ENCODE assay signal across 15 cellular contexts in the genomic region with DNA sequence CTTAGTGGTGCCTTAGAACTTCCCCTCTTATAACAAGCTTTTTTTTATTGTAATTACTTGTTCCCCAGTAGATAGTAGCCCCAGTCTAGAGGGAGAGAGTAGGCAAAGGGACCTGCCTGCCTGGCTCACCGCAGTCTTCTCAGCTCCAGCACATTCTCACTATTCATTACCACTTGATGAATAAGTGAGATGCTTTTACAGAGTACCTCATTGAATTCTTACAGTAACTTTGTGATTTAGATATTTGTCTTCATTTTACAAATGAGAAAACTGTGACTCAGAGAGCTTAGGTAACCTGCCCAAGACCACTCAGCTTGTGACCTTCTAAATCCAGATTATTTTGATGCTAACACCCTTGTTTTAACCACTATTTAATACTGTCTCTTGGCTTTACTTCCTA.
DNase-seq lines count a peak whose midpoint lies in the region; ATAC-seq, FAIRE-seq and TF ChIP-seq lines count a peak whose summit lies in the region.
"Had no signal": no experiment of that assay in that cellular context is flagged by ENCODE, and none has a peak within 500 bp of the region (broad histone marks: within the 10 kb centered on the region; RNA-seq: fewer than 3 reads in every experiment).

No MANE protein-coding gene starts in this region.

- peak overlapping the region in 1 of 7 donors; percentile 5 for H3K4me3 Mint-ChIP-seq in CD8-positive, alpha-beta memory T cell
- H3K4me3 Mint-ChIP-seq in astrocyte (ENCODE audit: unreplicated experiment) = no peak overlapping the region
- H3K4me3 Mint-ChIP-seq in activated CD4-positive, alpha-beta T cell treated with anti-CD3 and anti-CD28 coated beads, Interleukin-2, amount 10 ng/mL, durations not matched to agents 7 days and 5 days = no peak overlapping the region
- H3K4me3 Mint-ChIP-seq: CD14-positive monocyte; CD8-positive, alpha-beta T cell had no signal

- peaks cover 4% of the 10 kb centered on the region for H3K4me1 ChIP-seq in CD8-positive, alpha-beta memory T cell (ENCODE audit: insufficient read depth, low read length)
- H3K4me1 ChIP-seq in astrocyte (ENCODE audit: insufficient read depth, low read length) (peaks cover 7% of the 10 kb centered on the region), neutrophil (ENCODE audit: control insufficient read depth in 1 of 2, insufficient read depth in 1 of 2, low read depth in 1 of 2, low read length in 1 of 2) (peaks cover 28 to 30% of the 10 kb centered on the region in 2 experiments)

- no peak overlapping the region for H2AFZ ChIP-seq in astrocyte (ENCODE audit: low read depth, low read length)

- CTCF ChIA-PET in CD8-positive, alpha-beta memory T cell (lab: Charles Lee) = interaction anchor here (0.8 to 8.8 kb wide), 17 partner anchors 9 to 229 kb away, joined by 3 to 113 read pairs (median 5); a partner anchor contains a TSS
- CTCF ChIA-PET in activated CD4-positive, alpha-beta T cell treated with anti-CD3 and anti-CD28 coated beads, Interleukin-2, amount 10 ng/mL, durations not matched to agents 7 days and 5 days (lab: Charles Lee) = interaction anchor here (0.7 to 5.5 kb wide), 12 partner anchors 9 to 139 kb away, joined by 3 to 45 read pairs (median 4); no protein-coding TSS in a partner anchor

- no peak for ATAC-seq in HG03439 (IDR thresholded peaks at IDR 0.05; ENCODE audit: unreplicated experiment)
- ATAC-seq: A549; CD8-positive, alpha-beta T cell; HCT116; HepG2 had no signal

- TF ChIP-seq CTCF in astrocyte (IDR thresholded peaks at IDR 0.05; ENCODE audit: insufficient read depth, low read depth, low read length) = no peak
- TF ChIP-seq CTCF in neutrophil (IDR thresholded peaks at IDR 0.05) = no peak

- no peaks in the 10 kb centered on the region for H3K9me3 ChIP-seq in CD8-positive, alpha-beta memory T cell (ENCODE audit: low read length)
- H3K9me3 ChIP-seq in astrocyte (ENCODE audit: insufficient read depth, low read depth, low read length) (no peaks in the 10 kb centered on the region), neutrophil (no peaks in the 10 kb centered on the region)
- H3K9me3 ChIP-seq: A549, Caco-2 had no signal

- POLR2A ChIA-PET in CD8-positive, alpha-beta memory T cell (lab: Charles Lee) = interaction anchor here (1.2 to 1.9 kb wide), 2 partner anchors 9 to 93 kb away, joined by 3 to 5 read pairs; no protein-coding TSS in a partner anchor
- POLR2A ChIA-PET in activated CD4-positive, alpha-beta T cell treated with anti-CD3 and anti-CD28 coated beads, Interleukin-2, amount 10 ng/mL, durations not matched to agents 7 days and 5 days (lab: Charles Lee) = no interaction called here

- no peaks in the 10 kb centered on the region for H3K27me3 ChIP-seq in CD8-positive, alpha-beta memory T cell (ENCODE audit: insufficient read depth, low read length, poor library complexity, severe bottlenecking)
- H3K27me3 ChIP-seq in astrocyte (ENCODE audit: insufficient read depth, low read length) (no peaks in the 10 kb centered on the region), neutrophil (peaks cover 10% of the 10 kb centered on the region)

- FAIRE-seq in astrocyte (lab: Jason Lieb, UNC) = peak; percentile 45
- FAIRE-seq: A549, H54, HepG2 had no signal

- no peak overlapping the region for H3K4me2 ChIP-seq in astrocyte (ENCODE audit: low read length)
- H3K4me2 ChIP-seq: A549 had no signal

- H4K20me1 ChIP-seq in astrocyte (ENCODE audit: insufficient read depth, low read length) = no peaks in the 10 kb centered on the region

- H3K9ac ChIP-seq in astrocyte (ENCODE audit: low read length) = no peak overlapping the region

- peaks cover 2 to 3% of the 10 kb centered on the region in 2 donors for H3K27me3 Mint-ChIP-seq in CD8-positive, alpha-beta memory T cell
- peaks cover 6% of the 10 kb centered on the region for H3K27me3 Mint-ChIP-seq in astrocyte (ENCODE audit: low read depth, unreplicated experiment)
- no peaks in the 10 kb centered on the region for H3K27me3 Mint-ChIP-seq in activated CD4-positive, alpha-beta T cell treated with anti-CD3 and anti-CD28 coated beads, Interleukin-2, amount 10 ng/mL, durations not matched to agents 7 days and 5 days

- peaks cover 0 to 6% (median 0%) of the 10 kb centered on the region in 3 donors for H3K36me3 Mint-ChIP-seq in CD8-positive, alpha-beta memory T cell
- no peaks in the 10 kb centered on the region for H3K36me3 Mint-ChIP-seq in astrocyte (ENCODE audit: low read depth, unreplicated experiment)
- H3K36me3 Mint-ChIP-seq in activated CD4-positive, alpha-beta T cell treated with anti-CD3 and anti-CD28 coated beads, Interleukin-2, amount 10 ng/mL, durations not matched to agents 7 days and 5 days (ENCODE audit: low read depth) = peaks cover 2% of the 10 kb centered on the region
- H3K36me3 Mint-ChIP-seq: CD14-positive monocyte; CD8-positive, alpha-beta T cell had no signal

- H3K4me1 Mint-ChIP-seq in CD8-positive, alpha-beta memory T cell = peaks cover 24 to 44% (median 28%) of the 10 kb centered on the region in 3 donors
- H3K4me1 Mint-ChIP-seq in astrocyte (ENCODE audit: low read depth, unreplicated experiment) = peaks cover 4% of the 10 kb centered on the region
- peaks cover 33% of the 10 kb centered on the region for H3K4me1 Mint-ChIP-seq in activated CD4-positive, alpha-beta T cell treated with anti-CD3 and anti-CD28 coated beads, Interleukin-2, amount 10 ng/mL, durations not matched to agents 7 days and 5 days

- no peak for DNase-seq in CD8-positive, alpha-beta memory T cell
- DNase-seq in EH (ENCODE audit: low read depth) (peak; percentile 5), astrocyte (ENCODE audit: low read depth) (peak; percentile 67), HUDEP-2 (lab: John Stamatoyannopoulos, UW; ENCODE audit: unreplicated experiment in 76 of 76) (no peak), SHP77 treated with DMSO at 0.1 percent for 48 hours (lab: John Stamatoyannopoulos, UW) (no peak)
- DNase-seq in activated CD4-positive, alpha-beta T cell treated with anti-CD3 and anti-CD28 coated beads, Interleukin-2, amount 10 ng/mL, durations not matched to agents 7 days and 5 days = no peak
- DNase-seq: Caco-2; CD8-positive, alpha-beta T cell had no signal

- peak overlapping the region in 5 of 8 donors; percentile 3 to 30 (median 16) for H3K27ac Mint-ChIP-seq in CD8-positive, alpha-beta memory T cell
- H3K27ac Mint-ChIP-seq in astrocyte (ENCODE audit: unreplicated experiment) = no peak overlapping the region
- no peak overlapping the region for H3K27ac Mint-ChIP-seq in activated CD4-positive, alpha-beta T cell treated with anti-CD3 and anti-CD28 coated beads, Interleukin-2, amount 10 ng/mL, durations not matched to agents 7 days and 5 days
- H3K27ac Mint-ChIP-seq: CD8-positive, alpha-beta T cell had no signal

- H3K9me3 Mint-ChIP-seq in CD8-positive, alpha-beta memory T cell = no peaks in the 10 kb centered on the region
- no peaks in the 10 kb centered on the region for H3K9me3 Mint-ChIP-seq in astrocyte (ENCODE audit: unreplicated experiment)
- H3K9me3 Mint-ChIP-seq in activated CD4-positive, alpha-beta T cell treated with anti-CD3 and anti-CD28 coated beads, Interleukin-2, amount 10 ng/mL, durations not matched to agents 7 days and 5 days = no peaks in the 10 kb centered on the region
- H3K9me3 Mint-ChIP-seq: CD8-positive, alpha-beta T cell had no signal

- no peak overlapping the region for H3K4me3 ChIP-seq in CD8-positive, alpha-beta memory T cell (ENCODE audit: low read length)
- H3K4me3 ChIP-seq in astrocyte (ENCODE audit: insufficient read depth, low read depth, low read length) (no peak overlapping the region), neutrophil (ENCODE audit: low read depth in 1 of 2, low read length in 1 of 2) (no peak overlapping the region)
- H3K4me3 ChIP-seq: A549 had no signal

- peaks cover 6% of the 10 kb centered on the region for H3K79me2 ChIP-seq in astrocyte (ENCODE audit: insufficient read depth, low read length)

- no peak overlapping the region for H3K27ac ChIP-seq in CD8-positive, alpha-beta memory T cell (ENCODE audit: low read depth, low read length)
- H3K27ac ChIP-seq in astrocyte (ENCODE audit: low read depth, low read length) (no peak overlapping the region), neutrophil (peak overlapping the region; percentile 10)
- H3K27ac ChIP-seq: A549 had no signal

- no peaks in the 10 kb centered on the region for H3K36me3 ChIP-seq in CD8-positive, alpha-beta memory T cell (ENCODE audit: insufficient read depth, low read length)
- H3K36me3 ChIP-seq in astrocyte (ENCODE audit: insufficient read depth, low read length) = no peaks in the 10 kb centered on the region
- H3K36me3 ChIP-seq in neutrophil = no peaks in the 10 kb centered on the region

Comparison
In these comparisons a context has a peak if more than half of its experiments do, and no peak if none do; other contexts are left out.
1. DNase-seq: peak in EH (single experiment) and astrocyte (single experiment); none in CD8-positive, alpha-beta memory T cell (0 of 5), HUDEP-2 (0 of 76), SHP77 treated with DMSO at 0.1 percent for 48 hours (single experiment) and activated CD4-positive, alpha-beta T cell treated with anti-CD3 and anti-CD28 coated beads, Interleukin-2, amount 10 ng/mL, durations not matched to agents 7 days and 5 days (single experiment).
2. H3K27ac Mint-ChIP-seq: peak in CD8-positive, alpha-beta memory T cell (5 of 8); none in astrocyte (single experiment) and activated CD4-positive, alpha-beta T cell treated with anti-CD3 and anti-CD28 coated beads, Interleukin-2, amount 10 ng/mL, durations not matched to agents 7 days and 5 days (single experiment).